In genomic region chr18:57080479-57080878, GRCh38 we compare ENCODE assay signal across 30 cellular contexts.
"Had no signal": no experiment of that assay in that cellular context is flagged by ENCODE, and none has a peak within 500 bp of the region (broad histone marks: within the 10 kb centered on the region; RNA-seq: fewer than 3 reads in every experiment).

No MANE protein-coding gene starts in this region.

- H3K9me3 ChIP-seq: adrenal gland, body of pancreas, gastrocnemius medialis had no signal

- H3K4me3 ChIP-seq: adrenal gland, body of pancreas, esophagus muscularis mucosa, gastrocnemius medialis, heart left ventricle had no signal

- H3K4me1 ChIP-seq: adrenal gland, body of pancreas, esophagus muscularis mucosa, foreskin keratinocyte, gastrocnemius medialis had no signal

- ATAC-seq: activated CD8-positive, alpha-beta memory T cell treated with anti-CD3 and anti-CD28 coated beads, Interleukin-2, amount 10 ng/mL, durations not matched to agents 7 days and 5 days; activated CD8-positive, alpha-beta T cell treated with anti-CD3 and anti-CD28 coated beads for 36 hours; activated naive CD8-positive, alpha-beta T cell treated with anti-CD3 and anti-CD28 coated beads, Interleukin-2, amount 50 U/mL, for 24 hours; body of pancreas; effector memory CD8-positive, alpha-beta T cell; foreskin keratinocyte; gastrocnemius medialis; heart left ventricle; WTC11 had no signal

- H3K27me3 ChIP-seq: adrenal gland, body of pancreas, foreskin keratinocyte had no signal

- DNase-seq: activated CD4-positive, alpha-beta T cell treated with anti-CD3 and anti-CD28 coated beads for 1 hour; activated CD4-positive, alpha-beta T cell treated with anti-CD3 and anti-CD28 coated beads for 4 hours; activated CD4-positive, alpha-beta T cell treated with anti-CD3 and anti-CD28 coated beads, Interleukin-2, amount 50 U/mL, for 1 hour; activated CD4-positive, alpha-beta T cell treated with anti-CD3 and anti-CD28 coated beads, Interleukin-2, amount 50 U/mL, for 48 hours; activated CD8-positive, alpha-beta memory T cell treated with anti-CD3 and anti-CD28 coated beads, Interleukin-2, amount 10 ng/mL, durations not matched to agents 7 days and 5 days; activated CD8-positive, alpha-beta memory T cell treated with anti-CD3 and anti-CD28 coated beads, Interleukin-2, amount 50 U/mL, for 4 hours; activated CD8-positive, alpha-beta T cell treated with anti-CD3 and anti-CD28 coated beads for 36 hours; activated effector memory CD4-positive, alpha-beta T cell treated with anti-CD3 and anti-CD28 coated beads, Interleukin-2, amount 50 U/mL, for 16 hours; activated naive CD4-positive, alpha-beta T cell treated with anti-CD3 and anti-CD28 coated beads for 36 hours; activated naive CD8-positive, alpha-beta T cell treated with anti-CD3 and anti-CD28 coated beads for 36 hours; activated naive CD8-positive, alpha-beta T cell treated with anti-CD3 and anti-CD28 coated beads, Interleukin-2, amount 50 U/mL, for 24 hours; activated T-cell treated with anti-CD3 and anti-CD28 coated beads, Interleukin-2, amount 50 U/mL, for 1 hour; activated T-cell treated with anti-CD3 and anti-CD28 coated beads, Interleukin-2, amount 50 U/mL, for 48 hours; adrenal gland; amygdala; aorta; body of pancreas; cortex of kidney; dermis blood vessel endothelial cell; effector CD4-positive, alpha-beta T cell; effector memory CD8-positive, alpha-beta T cell; erythroblast; foreskin keratinocyte; gastrocnemius medialis; glutamatergic neuron; heart left ventricle; T-helper 2 cell had no signal

- H3K36me3 ChIP-seq: adrenal gland, esophagus muscularis mucosa, gastrocnemius medialis, heart left ventricle had no signal

- H3K27ac ChIP-seq: adrenal gland, body of pancreas, esophagus muscularis mucosa, foreskin keratinocyte, gastrocnemius medialis, heart left ventricle, VCaP had no signal
